In genomic region chrX:130105226-130105625, GRCh38 we compare ENCODE assay signal across 1 cellular context.
TF ChIP-seq lines count a peak whose summit lies in the region.

No MANE protein-coding gene starts in this region.

TF ChIP-seq in SK-N-SH, 30 proteins besides CTCF, POLR2A, EP300 and RAD21:
- TF ChIP-seq PBX3 (IDR thresholded peaks at IDR 0.05) (no peak), EZH2phosphoT487 (IDR thresholded peaks at IDR 0.05; ENCODE audit: borderline replicate concordance, low read depth) (no peak), NFIC (IDR thresholded peaks at IDR 0.05; ENCODE audit: borderline replicate concordance) (no peak), RXRA (IDR thresholded peaks at IDR 0.05; ENCODE audit: borderline replicate concordance, low read depth) (no peak), ELF1 (IDR thresholded peaks at IDR 0.05) (no peak), GATA2 (CRISPR knock-in tag; IDR thresholded peaks at IDR 0.05) (no peak), FOXM1 (IDR thresholded peaks at IDR 0.05; ENCODE audit: low read depth) (no peak), CHD2 (IDR thresholded peaks at IDR 0.05; ENCODE audit: low read length, partially characterized antibody) (no peak), GABPA (IDR thresholded peaks at IDR 0.05; ENCODE audit: low read depth) (no peak), MAX (IDR thresholded peaks at IDR 0.05; ENCODE audit: low read depth) (no peak), MXI1 (IDR thresholded peaks at IDR 0.05; ENCODE audit: low read depth, low read length) (no peak), FOXJ3 (CRISPR knock-in tag; IDR thresholded peaks at IDR 0.05) (no peak), FOSL2 (IDR thresholded peaks at IDR 0.05; ENCODE audit: borderline replicate concordance, low read depth) (no peak), RCOR1 (IDR thresholded peaks at IDR 0.05; ENCODE audit: low read length) (no peak), ZBTB33 (IDR thresholded peaks at IDR 0.05; ENCODE audit: borderline replicate concordance, low read depth) (no peak), TCF12 (IDR thresholded peaks at IDR 0.05) (no peak), TEAD4 (IDR thresholded peaks at IDR 0.05; ENCODE audit: borderline replicate concordance, insufficient read depth) (no peak), SIN3A (IDR thresholded peaks at IDR 0.05; ENCODE audit: borderline replicate concordance, low read depth, low read length) (no peak)
- TF ChIP-seq, protein P1, sequence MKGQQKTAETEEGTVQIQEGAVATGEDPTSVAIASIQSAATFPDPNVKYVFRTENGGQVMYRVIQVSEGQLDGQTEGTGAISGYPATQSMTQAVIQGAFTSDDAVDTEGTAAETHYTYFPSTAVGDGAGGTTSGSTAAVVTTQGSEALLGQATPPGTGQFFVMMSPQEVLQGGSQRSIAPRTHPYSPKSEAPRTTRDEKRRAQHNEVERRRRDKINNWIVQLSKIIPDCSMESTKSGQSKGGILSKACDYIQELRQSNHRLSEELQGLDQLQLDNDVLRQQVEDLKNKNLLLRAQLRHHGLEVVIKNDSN (IDR thresholded peaks at IDR 0.05; ENCODE audit: borderline replicate concordance, low read depth): no peak
- TF ChIP-seq, protein P2, sequence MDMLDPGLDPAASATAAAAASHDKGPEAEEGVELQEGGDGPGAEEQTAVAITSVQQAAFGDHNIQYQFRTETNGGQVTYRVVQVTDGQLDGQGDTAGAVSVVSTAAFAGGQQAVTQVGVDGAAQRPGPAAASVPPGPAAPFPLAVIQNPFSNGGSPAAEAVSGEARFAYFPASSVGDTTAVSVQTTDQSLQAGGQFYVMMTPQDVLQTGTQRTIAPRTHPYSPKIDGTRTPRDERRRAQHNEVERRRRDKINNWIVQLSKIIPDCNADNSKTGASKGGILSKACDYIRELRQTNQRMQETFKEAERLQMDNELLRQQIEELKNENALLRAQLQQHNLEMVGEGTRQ (IDR thresholded peaks at IDR 0.05; ENCODE audit: borderline replicate concordance, low read depth, low read length): no peak
